15 cellular contexts compared by ENCODE assay signal in genomic region chr6:143857651-143858050, GRCh38. TPM values are rescaled to one million over a fixed set of nuclear protein-coding genes. Genes with fewer than 3 reads are reported as not detected.
DNase-seq lines count a peak whose midpoint lies in the region; ATAC-seq lines count a peak whose summit lies in the region.
"Had no signal": no experiment of that assay in that cellular context is flagged by ENCODE, and none has a peak within 500 bp of the region (broad histone marks: within the 10 kb centered on the region; RNA-seq: fewer than 3 reads in every experiment).

No MANE protein-coding gene starts in this region.

- intact Hi-C loops in activated CD4-positive, alpha-beta T cell treated with anti-CD3 and anti-CD28 coated beads, Interleukin-2, amount 10 ng/mL, durations not matched to agents 24 days and 14 days (cut with micrococcal nuclease): no loop called here

- H3K4me3 Mint-ChIP-seq in activated CD4-positive, alpha-beta T cell treated with anti-CD3 and anti-CD28 coated beads, Interleukin-2, amount 10 ng/mL, durations not matched to agents 24 days and 14 days: no peak overlapping the region
- no peak overlapping the region for H3K4me3 Mint-ChIP-seq in activated T-helper 17 cell treated with anti-CD3 and anti-CD28 coated beads, Interleukin-2, amount 50 U/mL, for 72 hours
- H3K4me3 Mint-ChIP-seq: CD4-positive, CD25-positive, alpha-beta regulatory T cell had no signal

- peaks cover 86% of the 10 kb centered on the region for H3K36me3 Mint-ChIP-seq in activated CD4-positive, alpha-beta T cell treated with anti-CD3 and anti-CD28 coated beads, Interleukin-2, amount 10 ng/mL, durations not matched to agents 24 days and 14 days (ENCODE audit: low read depth)
- peaks cover 100% of the 10 kb centered on the region for H3K36me3 Mint-ChIP-seq in activated T-helper 17 cell treated with anti-CD3 and anti-CD28 coated beads, Interleukin-2, amount 50 U/mL, for 72 hours (ENCODE audit: low read depth)

- no peak for ATAC-seq in activated T-helper 17 cell treated with anti-CD3 and anti-CD28 coated beads, Interleukin-2, amount 50 U/mL, for 72 hours (replicated peaks)
- ATAC-seq: HCT116 had no signal

- H3K27me3 Mint-ChIP-seq in activated CD4-positive, alpha-beta T cell treated with anti-CD3 and anti-CD28 coated beads, Interleukin-2, amount 10 ng/mL, durations not matched to agents 24 days and 14 days: no peaks in the 10 kb centered on the region
- H3K27me3 Mint-ChIP-seq in activated T-helper 17 cell treated with anti-CD3 and anti-CD28 coated beads, Interleukin-2, amount 50 U/mL, for 72 hours: no peaks in the 10 kb centered on the region
- H3K27me3 Mint-ChIP-seq: CD4-positive, CD25-positive, alpha-beta regulatory T cell had no signal

- no peak for DNase-seq in activated CD4-positive, alpha-beta T cell treated with anti-CD3 and anti-CD28 coated beads, Interleukin-2, amount 10 ng/mL, durations not matched to agents 24 days and 14 days
- DNase-seq in activated CD4-positive, alpha-beta T cell treated with anti-CD3 and anti-CD28 coated beads, Interleukin-2, amount 50 U/mL, for 48 hours: no peak
- DNase-seq in COLO829 (ENCODE audit: low spot score) (peak; percentile 4), putamen (ENCODE audit: low spot score) (peak; percentile 19), iPS-NIHi7 (ENCODE audit: extremely low spot score) (no peak)
- DNase-seq in activated CD8-positive, alpha-beta memory T cell treated with anti-CD3 and anti-CD28 coated beads, Interleukin-2, amount 50 U/mL, for 48 hours: no peak
- DNase-seq: ACHN; Calu3; CD4-positive, CD25-positive, alpha-beta regulatory T cell; DMS 273 treated with DMSO at 0.1 percent for 48 hours; DMS79; GM23248 had no signal

- H3K4me1 Mint-ChIP-seq in activated CD4-positive, alpha-beta T cell treated with anti-CD3 and anti-CD28 coated beads, Interleukin-2, amount 10 ng/mL, durations not matched to agents 24 days and 14 days: peaks cover 18% of the 10 kb centered on the region
- peaks cover 14% of the 10 kb centered on the region for H3K4me1 Mint-ChIP-seq in activated T-helper 17 cell treated with anti-CD3 and anti-CD28 coated beads, Interleukin-2, amount 50 U/mL, for 72 hours

- peaks cover 8% of the 10 kb centered on the region for H3K9me3 Mint-ChIP-seq in activated CD4-positive, alpha-beta T cell treated with anti-CD3 and anti-CD28 coated beads, Interleukin-2, amount 10 ng/mL, durations not matched to agents 24 days and 14 days
- H3K9me3 Mint-ChIP-seq in activated T-helper 17 cell treated with anti-CD3 and anti-CD28 coated beads, Interleukin-2, amount 50 U/mL, for 72 hours: no peaks in the 10 kb centered on the region

- peak overlapping the region; percentile 64 for H3K27ac Mint-ChIP-seq in activated CD4-positive, alpha-beta T cell treated with anti-CD3 and anti-CD28 coated beads, Interleukin-2, amount 10 ng/mL, durations not matched to agents 24 days and 14 days
- H3K27ac Mint-ChIP-seq in activated T-helper 17 cell treated with anti-CD3 and anti-CD28 coated beads, Interleukin-2, amount 50 U/mL, for 72 hours: peak overlapping the region; percentile 29

RNA-seq across cellular contexts. Expression of gene ZC2HC1B, which starts 6.6 kb away (rescaled TPM):
- total RNA-seq in activated CD4-positive, alpha-beta T cell treated with anti-CD3 and anti-CD28 coated beads, Interleukin-2, amount 10 ng/mL, durations not matched to agents 24 days and 14 days: not detected in 2 replicates
- not detected for total RNA-seq in activated T-helper 17 cell treated with anti-CD3 and anti-CD28 coated beads, Interleukin-2, amount 50 U/mL, for 72 hours
- total RNA-seq: A172; Calu3; CD4-positive, CD25-positive, alpha-beta regulatory T cell; GM23248 had no signal

RNA-seq across cellular contexts. Expression of gene LTV1, which starts 14.5 kb away (rescaled TPM):
- 61.3 and 63.8 TPM in 2 replicates for total RNA-seq in activated CD4-positive, alpha-beta T cell treated with anti-CD3 and anti-CD28 coated beads, Interleukin-2, amount 10 ng/mL, durations not matched to agents 24 days and 14 days
- total RNA-seq in activated T-helper 17 cell treated with anti-CD3 and anti-CD28 coated beads, Interleukin-2, amount 50 U/mL, for 72 hours: 10 to 100 TPM; 16.6 to 40.3 TPM

Comparison
In these comparisons a context has a peak if more than half of its experiments do, and no peak if none do; other contexts are left out.
1. DNase-seq: peak in COLO829 (single experiment) and putamen (single experiment); none in activated CD4-positive, alpha-beta T cell treated with anti-CD3 and anti-CD28 coated beads, Interleukin-2, amount 10 ng/mL, durations not matched to agents 24 days and 14 days (single experiment), activated CD4-positive, alpha-beta T cell treated with anti-CD3 and anti-CD28 coated beads, Interleukin-2, amount 50 U/mL, for 48 hours (0 of 2), iPS-NIHi7 (single experiment) and activated CD8-positive, alpha-beta memory T cell treated with anti-CD3 and anti-CD28 coated beads, Interleukin-2, amount 50 U/mL, for 48 hours (single experiment).